ENCODE assay signal across 13 cellular contexts in the genomic region with DNA sequence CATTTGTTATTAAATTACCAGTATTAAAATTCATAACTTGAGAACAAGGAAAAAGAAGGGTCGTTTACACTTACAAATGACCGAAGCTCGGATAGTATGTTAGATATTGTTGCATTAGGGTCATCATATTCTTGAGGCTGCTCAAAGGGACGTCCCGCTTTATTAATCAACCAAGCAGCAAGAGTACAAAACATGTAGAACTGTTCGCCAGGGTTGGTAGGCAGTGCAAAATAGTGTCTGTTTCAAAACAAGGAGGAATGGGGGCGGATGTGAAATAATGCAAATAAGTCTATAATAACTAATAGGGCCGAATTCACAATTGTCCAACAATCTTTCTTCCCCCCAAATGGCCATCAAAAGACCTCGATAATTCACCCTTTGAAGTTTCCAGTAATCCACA. TPM values are rescaled to one million over a fixed set of nuclear protein-coding genes. Genes with fewer than 3 reads are reported as not detected.
A peak's percentile ranks its signal among the peaks of the same experiment; 100 is the strongest.
DNase-seq lines count a peak whose midpoint lies in the region; ATAC-seq and TF ChIP-seq lines count a peak whose summit lies in the region.
"Had no signal": no experiment of that assay in that cellular context is flagged by ENCODE, and none has a peak within 500 bp of the region (broad histone marks: within the 10 kb centered on the region; RNA-seq: fewer than 3 reads in every experiment).

No MANE protein-coding gene starts in this region.

- H3K9me3 ChIP-seq in upper lobe of left lung, result no peaks in the 10 kb centered on the region

- H3K27ac Mint-ChIP-seq in activated naive CD4-positive, alpha-beta T cell treated with anti-CD3 and anti-CD28 coated beads, Interleukin-2, amount 10 ng/mL, durations not matched to agents 7 days and 5 days, result no peak overlapping the region
- no peak overlapping the region for H3K27ac Mint-ChIP-seq in activated naive CD8-positive, alpha-beta T cell treated with anti-CD3 and anti-CD28 coated beads, Interleukin-2, amount 50 U/mL, for 24 hours
- peak overlapping the region in 1 of 2 donors; percentile 100 for H3K27ac Mint-ChIP-seq in effector memory CD8-positive, alpha-beta T cell
- H3K27ac Mint-ChIP-seq in progenitor cell of endocrine pancreas, result no peak overlapping the region
- H3K27ac Mint-ChIP-seq: mesothelial cell of epicardium had no signal

- no peak for TF ChIP-seq POLR2A in upper lobe of left lung (IDR thresholded peaks at IDR 0.05)

- H3K27ac ChIP-seq in upper lobe of left lung, result peak overlapping the region in 1 of 4 donors; percentile 92
- H3K27ac ChIP-seq: epithelial cell of prostate, RWPE1 had no signal

- CTCF ChIA-PET in activated naive CD4-positive, alpha-beta T cell treated with anti-CD3 and anti-CD28 coated beads, Interleukin-2, amount 10 ng/mL, durations not matched to agents 7 days and 5 days (lab: Charles Lee), result interaction anchor here (0.6 kb wide), 1 partner anchor 327 kb away, joined by 3 read pairs; no protein-coding TSS in a partner anchor

- peak overlapping the region in 3 of 4 donors; percentile 85 to 92 (median 91) for H3K4me3 ChIP-seq in upper lobe of left lung

- peaks cover 0 to 3% (median 0%) of the 10 kb centered on the region in 4 donors for H3K36me3 ChIP-seq in upper lobe of left lung

- TF ChIP-seq EP300 in upper lobe of left lung (IDR thresholded peaks at IDR 0.05), result no peak

- no peaks in the 10 kb centered on the region for H3K27me3 Mint-ChIP-seq in activated naive CD4-positive, alpha-beta T cell treated with anti-CD3 and anti-CD28 coated beads, Interleukin-2, amount 10 ng/mL, durations not matched to agents 7 days and 5 days
- no peaks in the 10 kb centered on the region for H3K27me3 Mint-ChIP-seq in activated naive CD8-positive, alpha-beta T cell treated with anti-CD3 and anti-CD28 coated beads, Interleukin-2, amount 50 U/mL, for 24 hours
- no peaks in the 10 kb centered on the region for H3K27me3 Mint-ChIP-seq in effector memory CD8-positive, alpha-beta T cell
- peaks cover under 1% of the 10 kb centered on the region for H3K27me3 Mint-ChIP-seq in progenitor cell of endocrine pancreas

- no peak for TF ChIP-seq CTCF in upper lobe of left lung (IDR thresholded peaks at IDR 0.05)
- TF ChIP-seq CTCF in progenitor cell of endocrine pancreas (IDR thresholded peaks at IDR 0.05; ENCODE audit: unreplicated experiment), result no peak

- ATAC-seq in HG03571 (IDR thresholded peaks at IDR 0.05; ENCODE audit: unreplicated experiment) (peak; percentile 25), upper lobe of left lung (ENCODE audit: low FRiP score in 2 of 2) (no peak), HG03135 (IDR thresholded peaks at IDR 0.05; ENCODE audit: unreplicated experiment) (no peak)
- no peak for ATAC-seq in activated naive CD8-positive, alpha-beta T cell treated with anti-CD3 and anti-CD28 coated beads, Interleukin-2, amount 50 U/mL, for 24 hours
- ATAC-seq in effector memory CD8-positive, alpha-beta T cell (replicated peaks), result no peak
- ATAC-seq: HCT116 had no signal

- H3K4me1 ChIP-seq in upper lobe of left lung, result peaks cover 16 to 34% (median 23%) of the 10 kb centered on the region in 4 donors

- peaks cover 21% of the 10 kb centered on the region for H3K36me3 Mint-ChIP-seq in activated naive CD4-positive, alpha-beta T cell treated with anti-CD3 and anti-CD28 coated beads, Interleukin-2, amount 10 ng/mL, durations not matched to agents 7 days and 5 days
- peaks cover 16% of the 10 kb centered on the region for H3K36me3 Mint-ChIP-seq in activated naive CD8-positive, alpha-beta T cell treated with anti-CD3 and anti-CD28 coated beads, Interleukin-2, amount 50 U/mL, for 24 hours (ENCODE audit: low read depth)
- H3K36me3 Mint-ChIP-seq in effector memory CD8-positive, alpha-beta T cell (ENCODE audit: insufficient read depth), result peaks cover 15% of the 10 kb centered on the region
- peaks cover 12% of the 10 kb centered on the region for H3K36me3 Mint-ChIP-seq in progenitor cell of endocrine pancreas (ENCODE audit: insufficient read depth)

- H3K4me1 Mint-ChIP-seq in activated naive CD4-positive, alpha-beta T cell treated with anti-CD3 and anti-CD28 coated beads, Interleukin-2, amount 10 ng/mL, durations not matched to agents 7 days and 5 days, result peaks cover 57% of the 10 kb centered on the region
- peaks cover 51% of the 10 kb centered on the region for H3K4me1 Mint-ChIP-seq in activated naive CD8-positive, alpha-beta T cell treated with anti-CD3 and anti-CD28 coated beads, Interleukin-2, amount 50 U/mL, for 24 hours
- peaks cover 35 to 58% of the 10 kb centered on the region in 2 donors for H3K4me1 Mint-ChIP-seq in effector memory CD8-positive, alpha-beta T cell (ENCODE audit: low read depth in 2 of 2)
- peaks cover 34% of the 10 kb centered on the region for H3K4me1 Mint-ChIP-seq in progenitor cell of endocrine pancreas (ENCODE audit: low read depth)

- WGBS in upper lobe of left lung, 2 donors, result 71 to 82% methylated on average over 9 of the region's 9 CpGs

- no peaks in the 10 kb centered on the region for H3K9me3 Mint-ChIP-seq in activated naive CD4-positive, alpha-beta T cell treated with anti-CD3 and anti-CD28 coated beads, Interleukin-2, amount 10 ng/mL, durations not matched to agents 7 days and 5 days
- H3K9me3 Mint-ChIP-seq in activated naive CD8-positive, alpha-beta T cell treated with anti-CD3 and anti-CD28 coated beads, Interleukin-2, amount 50 U/mL, for 24 hours, result peaks cover 9% of the 10 kb centered on the region
- H3K9me3 Mint-ChIP-seq in effector memory CD8-positive, alpha-beta T cell, result no peaks in the 10 kb centered on the region
- no peaks in the 10 kb centered on the region for H3K9me3 Mint-ChIP-seq in progenitor cell of endocrine pancreas (ENCODE audit: low read depth)
- H3K9me3 Mint-ChIP-seq: mesothelial cell of epicardium had no signal

- peak overlapping the region; percentile 9 for H3K4me3 Mint-ChIP-seq in activated naive CD4-positive, alpha-beta T cell treated with anti-CD3 and anti-CD28 coated beads, Interleukin-2, amount 10 ng/mL, durations not matched to agents 7 days and 5 days
- peak overlapping the region; percentile 99 for H3K4me3 Mint-ChIP-seq in activated naive CD8-positive, alpha-beta T cell treated with anti-CD3 and anti-CD28 coated beads, Interleukin-2, amount 50 U/mL, for 24 hours
- H3K4me3 Mint-ChIP-seq in effector memory CD8-positive, alpha-beta T cell, result no peak overlapping the region
- H3K4me3 Mint-ChIP-seq in progenitor cell of endocrine pancreas (ENCODE audit: low read depth), result no peak overlapping the region
- H3K4me3 Mint-ChIP-seq: mesothelial cell of epicardium had no signal

- no peaks in the 10 kb centered on the region for H3K27me3 ChIP-seq in upper lobe of left lung

- no peak for DNase-seq in activated naive CD4-positive, alpha-beta T cell treated with anti-CD3 and anti-CD28 coated beads, Interleukin-2, amount 10 ng/mL, durations not matched to agents 7 days and 5 days
- no peak for DNase-seq in activated naive CD4-positive, alpha-beta T cell (lab: John Stamatoyannopoulos, UW)
- DNase-seq in activated naive CD8-positive, alpha-beta T cell treated with anti-CD3 and anti-CD28 coated beads, Interleukin-2, amount 50 U/mL, for 24 hours, result no peak
- DNase-seq in upper lobe of left lung (no peak), progenitor cell of endocrine pancreas (ENCODE audit: low spot score, unreplicated experiment) (no peak)
- no peak for DNase-seq in effector memory CD8-positive, alpha-beta T cell
- DNase-seq: DND-41 had no signal

RNA-seq across cellular contexts. Expression of a gene that starts 2.9 kb away (rescaled TPM):
- 100 to 1,000 TPM; 118 to 467 (median 232) TPM for total RNA-seq in upper lobe of left lung
- total RNA-seq in progenitor cell of endocrine pancreas, result 63.8 and 70.5 TPM in 2 replicates

Comparison
In these comparisons a context has a peak if more than half of its experiments do, and no peak if none do; other contexts are left out.
1. H3K4me3 Mint-ChIP-seq: peak in activated naive CD4-positive, alpha-beta T cell treated with anti-CD3 and anti-CD28 coated beads, Interleukin-2, amount 10 ng/mL, durations not matched to agents 7 days and 5 days (single experiment) and activated naive CD8-positive, alpha-beta T cell treated with anti-CD3 and anti-CD28 coated beads, Interleukin-2, amount 50 U/mL, for 24 hours (single experiment); none in effector memory CD8-positive, alpha-beta T cell (0 of 2) and progenitor cell of endocrine pancreas (single experiment).